17 cellular contexts compared by ENCODE assay signal in genomic region chr4:80264352-80264647, GRCh38. TPM values are rescaled to one million over a fixed set of nuclear protein-coding genes. Genes with fewer than 3 reads are reported as not detected.
"Had no signal": no experiment of that assay in that cellular context is flagged by ENCODE, and none has a peak within 500 bp of the region (broad histone marks: within the 10 kb centered on the region; RNA-seq: fewer than 3 reads in every experiment).

No MANE protein-coding gene starts in this region.

- H3K36me3 ChIP-seq: left lung, pancreas had no signal

- H3K36me3 Mint-ChIP-seq: activated naive CD4-positive, alpha-beta T cell treated with anti-CD3 and anti-CD28 coated beads, Interleukin-2, amount 10 ng/mL, durations not matched to agents 7 days and 5 days had no signal

- H3K27ac ChIP-seq: left lung, pancreas had no signal

- H3K9me2 ChIP-seq: SK-N-SH had no signal

- H3K9me3 ChIP-seq: left lung, pancreas, SK-N-SH had no signal

- H3K4me1 ChIP-seq: pancreas had no signal

- FAIRE-seq: pancreas had no signal

- DNase-seq: activated CD4-positive, alpha-beta T cell treated with anti-CD3 and anti-CD28 coated beads, Interleukin-2, amount 50 U/mL, for 1 hour; activated CD8-positive, alpha-beta memory T cell treated with anti-CD3 and anti-CD28 coated beads, Interleukin-2, amount 50 U/mL, for 4 hours; activated naive CD4-positive, alpha-beta T cell treated with anti-CD3 and anti-CD28 coated beads, Interleukin-2, amount 10 ng/mL, durations not matched to agents 7 days and 5 days; activated naive CD8-positive, alpha-beta T cell treated with anti-CD3 and anti-CD28 coated beads, Interleukin-2, amount 50 U/mL, for 24 hours; activated T-cell treated with anti-CD3 and anti-CD28 coated beads, Interleukin-2, amount 50 U/mL, for 4 hours; aorta; effector CD8-positive, alpha-beta T cell; foreskin keratinocyte; pancreas; SK-N-SH; stimulated activated CD4-positive, alpha-beta T cell treated with anti-CD3 and anti-CD28 coated beads, Interleukin-1b, Interleukin-23, amount 100 ng/mL, for 48 hours; stimulated activated CD8-positive, alpha-beta memory T cell treated with anti-CD3 and anti-CD28 coated beads, Interleukin-4, amount 100 ng/mL, for 48 hours; stimulated activated naive CD4-positive, alpha-beta T cell had no signal

- H3K9me3 Mint-ChIP-seq: activated naive CD4-positive, alpha-beta T cell treated with anti-CD3 and anti-CD28 coated beads, Interleukin-2, amount 10 ng/mL, durations not matched to agents 7 days and 5 days; activated naive CD8-positive, alpha-beta T cell treated with anti-CD3 and anti-CD28 coated beads, Interleukin-2, amount 50 U/mL, for 24 hours; activated T-cell treated with anti-CD3 and anti-CD28 coated beads, Interleukin-2, amount 50 U/mL, for 4 hours; dendritic cell treated with granulocyte-macrophage colony-stimulating factor and Interleukin-4, amounts not matched to agents 40 ng/mL and 50 ng/mL, for 4 days had no signal

- ATAC-seq: activated naive CD8-positive, alpha-beta T cell treated with anti-CD3 and anti-CD28 coated beads, Interleukin-2, amount 50 U/mL, for 24 hours; activated T-cell treated with anti-CD3 and anti-CD28 coated beads, Interleukin-2, amount 50 U/mL, for 4 hours; foreskin keratinocyte; left lung; pancreas had no signal

- H3K27ac Mint-ChIP-seq: activated naive CD4-positive, alpha-beta T cell treated with anti-CD3 and anti-CD28 coated beads, Interleukin-2, amount 10 ng/mL, durations not matched to agents 7 days and 5 days; activated naive CD8-positive, alpha-beta T cell treated with anti-CD3 and anti-CD28 coated beads, Interleukin-2, amount 50 U/mL, for 24 hours; dendritic cell treated with granulocyte-macrophage colony-stimulating factor and Interleukin-4, amounts not matched to agents 40 ng/mL and 50 ng/mL, for 4 days had no signal

- H3K4me3 Mint-ChIP-seq: activated naive CD4-positive, alpha-beta T cell treated with anti-CD3 and anti-CD28 coated beads, Interleukin-2, amount 10 ng/mL, durations not matched to agents 7 days and 5 days; activated naive CD8-positive, alpha-beta T cell treated with anti-CD3 and anti-CD28 coated beads, Interleukin-2, amount 50 U/mL, for 24 hours; activated T-cell treated with anti-CD3 and anti-CD28 coated beads, Interleukin-2, amount 50 U/mL, for 4 hours; dendritic cell treated with granulocyte-macrophage colony-stimulating factor and Interleukin-4, amounts not matched to agents 40 ng/mL and 50 ng/mL, for 4 days had no signal

- H3K4me3 ChIP-seq: left lung, pancreas had no signal

RNA-seq across cellular contexts. Expression of gene FGF5, which starts 2.2 kb away (rescaled TPM):
- total RNA-seq: activated T-cell treated with anti-CD3 and anti-CD28 coated beads, Interleukin-2, amount 50 U/mL, for 4 hours; lung microvascular endothelial cell; pancreas; ureter had no signal
- polyA plus RNA-seq: aorta, pancreas had no signal
